ENCODE assay signal across 9 cellular contexts in genomic region chr1:3858231-3858981, GRCh38. TPM values are rescaled to one million over a fixed set of nuclear protein-coding genes. Genes with fewer than 3 reads are reported as not detected.
A peak's percentile ranks its signal among the peaks of the same experiment; 100 is the strongest.
DNase-seq lines count a peak whose midpoint lies in the region; ATAC-seq and TF ChIP-seq lines count a peak whose summit lies in the region.
"Had no signal": no experiment of that assay in that cellular context is flagged by ENCODE, and none has a peak within 500 bp of the region (broad histone marks: within the 10 kb centered on the region; RNA-seq: fewer than 3 reads in every experiment).

No MANE protein-coding gene starts in this region.

- TF ChIP-seq CTCF in cardiac muscle cell (IDR thresholded peaks at IDR 0.05; ENCODE audit: low read depth, low read length), result peak; percentile 26
- TF ChIP-seq CTCF in PC-3 (conservative IDR thresholded peaks at IDR 0.05; ENCODE audit: low read depth, low read length), result peak; percentile 50
- TF ChIP-seq CTCF in choroid plexus epithelial cell (conservative IDR thresholded peaks at IDR 0.05; ENCODE audit: low read depth, low read length), result peak; percentile 59
- TF ChIP-seq CTCF in tibial artery (IDR thresholded peaks at IDR 0.05), result no peak

- H3K9ac ChIP-seq in PC-3 (ENCODE audit: low read length), result peak overlapping the region; percentile 67

- H3K36me3 ChIP-seq in cardiac muscle cell (no peaks in the 10 kb centered on the region), PC-3 (ENCODE audit: low read depth, low read length) (peaks cover 7% of the 10 kb centered on the region; the same call in 1 of the 2 replicates), tibial artery (peaks cover 0 to 5% (median 0%) of the 10 kb centered on the region in 3 donors)

- peak overlapping the region; percentile 98 for H3K4me2 ChIP-seq in PC-3 (ENCODE audit: low read length)

- H3F3A ChIP-seq in PC-3 (ENCODE audit: low read length, unreplicated experiment), result no peaks in the 10 kb centered on the region

- BruUV-seq in PC-3 (replicated peaks; lab: Mats Ljungman, UMichigan), result no TSS peak

- H3K9me3 ChIP-seq in cardiac muscle cell (ENCODE audit: low read depth) (no peaks in the 10 kb centered on the region), PC-3 (ENCODE audit: low read length) (no peaks in the 10 kb centered on the region), tibial artery (no peaks in the 10 kb centered on the region)

- H3K4me3 ChIP-seq in cardiac muscle cell (peak overlapping the region; percentile 79), PC-3 (ENCODE audit: low read length) (peak overlapping the region; percentile 83), choroid plexus epithelial cell (ENCODE audit: low read depth, low read length) (peak overlapping the region; percentile 94), tibial artery (peak overlapping the region; percentile 84 to 92)

- no peak for ATAC-seq in Right ventricle myocardium inferior
- ATAC-seq in PC-3, result peak; percentile 9

- H3K27me3 ChIP-seq in cardiac muscle cell (no peaks in the 10 kb centered on the region), PC-3 (ENCODE audit: low read length) (no peaks in the 10 kb centered on the region), tibial artery (no peaks in the 10 kb centered on the region)

- intact Hi-C loops in Right ventricle myocardium inferior (cut with DNase I) (loop anchor here (5.0 kb wide), 1 partner anchor 39 kb away; no protein-coding TSS in a partner anchor), PC-3 (cut with micrococcal nuclease) (no loop called here), tibial artery (cut with DNase I; ENCODE audit: low total_unique reads) (loop anchor here (5.0 kb wide), 1 partner anchor 39 kb away; no protein-coding TSS in a partner anchor)

- H3K27ac ChIP-seq in cardiac muscle cell (no peak overlapping the region), PC-3 (ENCODE audit: low read length) (no peak overlapping the region), tibial artery (peak overlapping the region in 1 of 2 donors; percentile 80)

- DNase-seq in cardiac muscle cell (ENCODE audit: low read depth in 1 of 2, low spot score in 1 of 2) (peak; percentile 17 to 39), Right ventricle myocardium inferior (ENCODE audit: missing footprints) (no peak), PC-3 (peak; percentile 51), choroid plexus epithelial cell (ENCODE audit: low read depth) (peak; percentile 64), medulla oblongata (ENCODE audit: extremely low spot score) (peak; percentile 62), tibial artery (no peak), NCI-H1092 treated with DMSO at 0.1 percent for 48 hours (lab: John Stamatoyannopoulos, UW) (no peak)
- no peak for DNase-seq in stimulated activated naive CD4-positive, alpha-beta T cell treated with Interleukin-2 at 50 U/mL for 16 hours (lab: John Stamatoyannopoulos, UW)
- DNase-seq: left cardiac atrium had no signal

- H4K20me1 ChIP-seq in PC-3 (ENCODE audit: low read length), result 0 out of 2 replicates have a peak, but pooled peaks cover 10% of the 10 kb centered on the region

- peak overlapping the region; percentile 93 for H2AFZ ChIP-seq in PC-3 (ENCODE audit: low read length)

- POLR2A ChIA-PET in PC-3 (lab: Charles Lee; ENCODE audit: unreplicated experiment), result no interaction called here

- CTCF ChIA-PET in PC-3 (lab: Charles Lee), result no interaction called here

- H3K9me2 ChIP-seq in PC-3 (replicated peaks; ENCODE audit: low read length), result no peaks in the 10 kb centered on the region

- H3K4me1 ChIP-seq in cardiac muscle cell (ENCODE audit: low read depth) (peaks cover 6% of the 10 kb centered on the region), PC-3 (ENCODE audit: insufficient read depth, low read length) (peaks cover 18% of the 10 kb centered on the region), tibial artery (peaks cover 0 to 24% (median 19%) of the 10 kb centered on the region in 4 donors)

- peaks cover 70% of the 10 kb centered on the region for H3K79me2 ChIP-seq in PC-3 (ENCODE audit: low read length)

RNA-seq across cellular contexts. Expression of gene DFFB, which starts 1.1 kb away (rescaled TPM):
- 8.0 and 9.7 TPM in 2 replicates for total RNA-seq in cardiac muscle cell
- 6.5 and 7.2 TPM in 2 replicates for polyA plus RNA-seq in cardiac muscle cell
- 3.3 TPM for total RNA-seq in Right ventricle myocardium inferior
- total RNA-seq in PC-3 (2014; rRNA removed), result 17.1 and 19.6 TPM in 2 replicates

RNA-seq across cellular contexts. Expression of gene CEP104, which starts 1.4 kb away (rescaled TPM):
- 17.9 and 21.4 TPM in 2 replicates for total RNA-seq in cardiac muscle cell
- 26.3 and 32.4 TPM in 2 replicates for polyA plus RNA-seq in cardiac muscle cell
- total RNA-seq in Right ventricle myocardium inferior, result 34.1 TPM
- 60.9 and 64.1 TPM in 2 replicates for total RNA-seq in PC-3 (2014; rRNA removed)

RNA-seq across cellular contexts. Expression of gene C1orf174, which starts 41.7 kb away (rescaled TPM):
- total RNA-seq in cardiac muscle cell (20.3 and 22.2 TPM in 2 replicates), Right ventricle myocardium inferior (14.1 TPM), PC-3 (2014; rRNA removed) (64.2 and 70.9 TPM in 2 replicates)
- 17.6 and 26.1 TPM in 2 replicates for polyA plus RNA-seq in cardiac muscle cell

Comparison
In these comparisons a context has a peak if more than half of its experiments do, and no peak if none do; other contexts are left out.
1. DNase-seq: peak in cardiac muscle cell (2 of 2), PC-3 (single experiment), choroid plexus epithelial cell (single experiment) and medulla oblongata (single experiment); none in Right ventricle myocardium inferior (single experiment), tibial artery (0 of 2), NCI-H1092 treated with DMSO at 0.1 percent for 48 hours (single experiment) and stimulated activated naive CD4-positive, alpha-beta T cell treated with Interleukin-2 at 50 U/mL for 16 hours (single experiment).
2. CTCF ChIP-seq: peak in cardiac muscle cell (single experiment), PC-3 (single experiment) and choroid plexus epithelial cell (single experiment); none in tibial artery (0 of 2).
3. Peak in every context shown above with its lines, with median percentiles within 50 percentile points of each other: H3K4me3 ChIP-seq.